Comparison of ENCODE assay signal across 3 cellular contexts in genomic region chr13:50345804-50346203, GRCh38.
"Had no signal": no experiment of that assay in that cellular context is flagged by ENCODE, and none has a peak within 500 bp of the region (broad histone marks: within the 10 kb centered on the region; RNA-seq: fewer than 3 reads in every experiment).

No MANE protein-coding gene starts in this region.

- H3K4me3 ChIP-seq: GM12878 had no signal

- DNase-seq: GDM1, GF-D8 had no signal

- ATAC-seq: GM12878 had no signal
